Comparison of ENCODE assay signal across 22 cellular contexts in the genomic region with DNA sequence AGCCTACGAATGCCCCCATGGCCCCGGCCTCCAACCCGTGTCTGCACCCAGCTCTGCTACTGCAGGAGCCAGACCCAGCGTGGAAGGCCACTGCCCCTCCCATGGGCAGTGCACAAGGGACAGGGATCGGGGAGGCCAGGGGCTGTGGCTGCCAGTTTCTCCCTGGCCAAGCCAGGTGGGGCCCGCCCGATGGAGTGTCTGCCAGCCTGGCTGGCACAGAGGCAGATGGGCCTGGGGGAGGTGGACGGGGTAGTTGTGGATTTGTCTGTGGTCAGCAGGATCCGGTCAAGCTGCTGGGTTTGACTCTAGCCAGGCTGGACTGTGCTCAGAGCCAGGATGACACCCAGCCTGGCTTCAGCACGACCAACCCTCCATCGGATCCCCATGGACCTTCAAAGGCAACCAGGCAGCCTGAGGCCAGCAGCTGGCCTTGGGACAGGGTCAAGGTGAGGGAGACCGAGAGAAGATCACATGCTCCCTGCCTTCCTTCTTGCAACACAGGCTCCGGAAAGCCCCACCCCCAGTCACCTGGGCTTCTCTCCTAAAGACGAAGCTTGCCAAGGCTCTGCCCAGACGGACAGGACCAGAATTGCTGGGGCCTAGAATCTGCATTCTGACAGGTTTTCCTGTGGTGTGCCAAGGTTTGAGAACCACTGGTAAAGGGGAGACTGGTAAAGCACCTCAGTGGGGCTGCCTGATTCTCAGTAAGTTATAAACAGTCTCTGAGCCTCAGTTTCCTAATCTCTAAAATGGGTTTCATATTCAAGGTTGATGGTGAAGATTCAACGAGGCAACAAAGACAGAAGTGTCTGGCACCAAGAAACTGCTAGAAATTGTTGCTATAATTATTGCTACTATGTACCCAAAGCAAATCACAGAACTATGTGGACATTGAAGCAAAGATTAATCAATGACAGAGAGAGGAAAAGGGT.
"Had no signal": no experiment of that assay in that cellular context is flagged by ENCODE, and none has a peak within 500 bp of the region (broad histone marks: within the 10 kb centered on the region; RNA-seq: fewer than 3 reads in every experiment).

No MANE protein-coding gene starts in this region.

- H3K4me1 Mint-ChIP-seq: activated B cell treated with CpG ODN at 0.5 μM for 24 hours; activated naive CD8-positive, alpha-beta T cell treated with anti-CD3 and anti-CD28 coated beads for 36 hours; immature natural killer cell; T-cell had no signal

- H3K27ac Mint-ChIP-seq: activated B cell treated with CpG ODN at 0.5 μM for 24 hours; activated CD8-positive, alpha-beta T cell treated with anti-CD3 and anti-CD28 coated beads for 36 hours; activated naive CD8-positive, alpha-beta T cell treated with anti-CD3 and anti-CD28 coated beads for 36 hours; activated T-helper 17 cell treated with anti-CD3 and anti-CD28 coated beads, Interleukin-2, amount 50 U/mL, for 72 hours; immature natural killer cell; progenitor cell of endocrine pancreas; T-cell had no signal

- DNase-seq: activated B cell treated with CpG ODN at 0.5 μM for 24 hours; activated CD4-positive, alpha-beta T cell treated with anti-CD3 and anti-CD28 coated beads for 48 hours; activated CD8-positive, alpha-beta T cell treated with anti-CD3 and anti-CD28 coated beads for 36 hours; activated naive CD4-positive, alpha-beta T cell; activated naive CD8-positive, alpha-beta T cell treated with anti-CD3 and anti-CD28 coated beads for 36 hours; activated T-cell treated with anti-CD3 and anti-CD28 coated beads, Interleukin-2, amount 50 U/mL, for 1 hour; amygdala; body of pancreas; effector CD4-positive, alpha-beta T cell; immature natural killer cell; mesendoderm; occipital lobe; stimulated activated CD4-positive, alpha-beta T cell treated with anti-CD3 and anti-CD28 coated beads, Interleukin-2, amount 100 ng/mL, for 24 hours; stimulated activated naive CD4-positive, alpha-beta T cell treated with Interleukin-2 at 50 U/mL for 16 hours; T-cell; tibial artery had no signal

- H3K9me3 ChIP-seq: body of pancreas, gastroesophageal sphincter, tibial artery had no signal

- H3K27ac ChIP-seq: body of pancreas, coronary artery, gastroesophageal sphincter, tibial artery had no signal

- H3K4me3 Mint-ChIP-seq: activated B cell treated with CpG ODN at 0.5 μM for 24 hours; activated CD8-positive, alpha-beta T cell treated with anti-CD3 and anti-CD28 coated beads for 36 hours; activated naive CD8-positive, alpha-beta T cell treated with anti-CD3 and anti-CD28 coated beads for 36 hours; activated T-helper 17 cell treated with anti-CD3 and anti-CD28 coated beads, Interleukin-2, amount 50 U/mL, for 72 hours; immature natural killer cell; nephron; T-cell had no signal

- ATAC-seq: activated CD8-positive, alpha-beta T cell treated with anti-CD3 and anti-CD28 coated beads for 36 hours; activated T-helper 17 cell treated with anti-CD3 and anti-CD28 coated beads, Interleukin-2, amount 50 U/mL, for 72 hours; body of pancreas; esophagus mucosa; gastroesophageal sphincter; T-cell had no signal

- H3K36me3 Mint-ChIP-seq: activated naive CD8-positive, alpha-beta T cell treated with anti-CD3 and anti-CD28 coated beads for 36 hours; immature natural killer cell; T-cell had no signal

- H3K9me3 Mint-ChIP-seq: activated B cell treated with CpG ODN at 0.5 μM for 24 hours; activated CD8-positive, alpha-beta T cell treated with anti-CD3 and anti-CD28 coated beads for 36 hours; activated naive CD8-positive, alpha-beta T cell treated with anti-CD3 and anti-CD28 coated beads for 36 hours; activated T-helper 17 cell treated with anti-CD3 and anti-CD28 coated beads, Interleukin-2, amount 50 U/mL, for 72 hours; immature natural killer cell; nephron; T-cell had no signal

- H3K36me3 ChIP-seq: gastroesophageal sphincter, tibial artery had no signal

- H3K4me1 ChIP-seq: body of pancreas, tibial artery had no signal

- H3K4me3 ChIP-seq: body of pancreas, coronary artery, gastroesophageal sphincter, tibial artery had no signal
